ENCODE assay signal across 24 cellular contexts in genomic region chr3:182149594-182149993, GRCh38.
"Had no signal": no experiment of that assay in that cellular context is flagged by ENCODE, and none has a peak within 500 bp of the region (broad histone marks: within the 10 kb centered on the region; RNA-seq: fewer than 3 reads in every experiment).

No MANE protein-coding gene starts in this region.

- H3K27me3 ChIP-seq: gastrocnemius medialis, neutrophil, pancreas, suprapubic skin, transverse colon, upper lobe of right lung, uterus had no signal

- ATAC-seq: effector memory CD8-positive, alpha-beta T cell; gastrocnemius medialis; left lobe of liver; mucosa of descending colon; natural killer cell treated with Interleukin-12 subunit alpha and Interleukin-12 subunit beta and Interleukin-15 and Interleukin-18, amount 100 ng/mL, for 72 hours; pancreas; sciatic nerve; stimulated activated naive CD8-positive, alpha-beta T cell treated with anti-CD3 and anti-CD28 coated beads, Interleukin-15, amount 100 ng/mL, for 72 hours; upper lobe of right lung had no signal

- DNase-seq: cortex of kidney; effector memory CD8-positive, alpha-beta T cell; gastrocnemius medialis; head of caudate nucleus; mesenchymal stem cell; mucosa of descending colon; naive B cell; pancreas; stimulated activated CD4-positive, alpha-beta T cell treated with anti-CD3 and anti-CD28 coated beads, Interleukin-12 subunit alpha, Interleukin-12 subunit beta, amount 100 ng/mL, for 4 hours; stimulated activated CD4-positive, alpha-beta T cell treated with anti-CD3 and anti-CD28 coated beads, Interleukin-1b, Interleukin-23, amount 100 ng/mL, for 48 hours; stimulated activated CD4-positive, alpha-beta T cell treated with anti-CD3 and anti-CD28 coated beads, Interleukin-4, amount 100 ng/mL, for 1 hour; stimulated activated CD8-positive, alpha-beta memory T cell treated with anti-CD3 and anti-CD28 coated beads, Interleukin-4, amount 100 ng/mL, for 48 hours; stimulated activated naive CD4-positive, alpha-beta T cell; stimulated activated naive CD8-positive, alpha-beta T cell treated with anti-CD3 and anti-CD28 coated beads, Interleukin-15, amount 100 ng/mL, for 72 hours; transverse colon; upper lobe of right lung; uterus had no signal

- H3K4me2 ChIP-seq: smooth muscle cell had no signal

- H3K36me3 ChIP-seq: gastrocnemius medialis, neutrophil, pancreas, suprapubic skin, transverse colon, upper lobe of right lung, uterus had no signal

- H3K9me3 ChIP-seq: gastrocnemius medialis, mucosa of descending colon, neutrophil, pancreas, suprapubic skin, transverse colon, upper lobe of right lung, uterus had no signal

- H3K4me3 ChIP-seq: gastrocnemius medialis, lung, mucosa of descending colon, pancreas, smooth muscle cell, suprapubic skin, transverse colon, upper lobe of right lung, uterus had no signal

- H3K27ac ChIP-seq: gastrocnemius medialis, neutrophil, pancreas, suprapubic skin, transverse colon, upper lobe of right lung, uterus had no signal

- H3K4me1 ChIP-seq: gastrocnemius medialis, pancreas, suprapubic skin, transverse colon, upper lobe of right lung, uterus had no signal
